ENCODE assay signal across 1 cellular context in the genomic region with DNA sequence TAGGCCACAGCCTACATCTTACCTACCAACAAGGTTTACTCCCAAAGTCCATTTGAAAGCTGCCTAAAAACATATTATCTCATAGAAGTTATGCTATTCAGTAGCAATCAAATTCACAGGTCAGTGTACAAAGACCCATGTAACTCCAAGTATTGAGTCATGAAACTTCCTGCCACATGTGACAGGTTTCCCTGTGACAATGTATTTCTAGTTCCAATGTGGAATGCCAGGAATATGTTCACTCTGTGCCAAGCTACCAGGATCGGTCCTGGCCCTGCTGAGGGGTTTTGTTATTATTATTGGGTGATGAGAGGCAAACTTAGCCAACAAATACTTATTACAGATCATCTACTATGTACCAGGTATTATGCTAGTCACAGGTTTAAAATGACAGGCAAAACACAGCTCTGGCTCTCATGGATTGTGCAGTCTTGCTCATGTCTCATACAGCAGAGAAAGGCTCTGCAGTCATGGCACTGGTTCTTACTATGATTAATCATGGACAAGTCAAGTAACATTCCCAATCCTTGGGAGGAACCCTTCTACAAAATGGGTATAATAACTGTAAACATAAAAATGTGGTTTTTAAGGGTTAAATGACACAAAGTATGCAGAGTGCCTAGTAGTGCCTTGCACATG.
TF ChIP-seq lines count a peak whose summit lies in the region.

No MANE protein-coding gene starts in this region.

TF ChIP-seq in IMR-90, 13 proteins besides CTCF, POLR2A, EP300 and RAD21 (continued from another document):
- no peak for TF ChIP-seq MXI1 (IDR thresholded peaks at IDR 0.05; ENCODE audit: borderline replicate concordance, low read depth, low read length)
- no peak for TF ChIP-seq FOS (IDR thresholded peaks at IDR 0.05; ENCODE audit: low read depth, low read length)
- no peak for TF ChIP-seq RFX5 (IDR thresholded peaks at IDR 0.05; ENCODE audit: low read depth, low read length)
- no peak for TF ChIP-seq BHLHE40 (IDR thresholded peaks at IDR 0.05; ENCODE audit: low read depth, low read length)
- TF ChIP-seq, protein P1, sequence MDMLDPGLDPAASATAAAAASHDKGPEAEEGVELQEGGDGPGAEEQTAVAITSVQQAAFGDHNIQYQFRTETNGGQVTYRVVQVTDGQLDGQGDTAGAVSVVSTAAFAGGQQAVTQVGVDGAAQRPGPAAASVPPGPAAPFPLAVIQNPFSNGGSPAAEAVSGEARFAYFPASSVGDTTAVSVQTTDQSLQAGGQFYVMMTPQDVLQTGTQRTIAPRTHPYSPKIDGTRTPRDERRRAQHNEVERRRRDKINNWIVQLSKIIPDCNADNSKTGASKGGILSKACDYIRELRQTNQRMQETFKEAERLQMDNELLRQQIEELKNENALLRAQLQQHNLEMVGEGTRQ (IDR thresholded peaks at IDR 0.05; ENCODE audit: low read depth, low read length), result no peak
- no peak for TF ChIP-seq CEBPB (IDR thresholded peaks at IDR 0.05; ENCODE audit: low read depth, low read length)
- no peak for TF ChIP-seq NFE2L2 (IDR thresholded peaks at IDR 0.05; ENCODE audit: low read depth, low read length)
TF ChIP-seq in IMR-90: peak in this region for 0.
